In genomic region chr6:12012566-12013367, GRCh38 we compare ENCODE assay signal across 1 cellular context.
TF ChIP-seq lines count a peak whose summit lies in the region.

No MANE protein-coding gene starts in this region.

TF ChIP-seq in HEK293, 187 proteins besides CTCF, POLR2A, EP300 and RAD21 (continued from another document and continues in another):
- TF ChIP-seq REST (tag by site-specific recombination; IDR thresholded peaks at IDR 0.05) (no peak), ZNF473 (tag by site-specific recombination; IDR thresholded peaks at IDR 0.05) (no peak), ZNF585B (tag by site-specific recombination; IDR thresholded peaks at IDR 0.05) (no peak), ZFP37 (tag by site-specific recombination; IDR thresholded peaks at IDR 0.05) (0 out of 2 replicates have a peak, but pooled peaks have one; percentile 17), TRIM28 (IDR thresholded peaks at IDR 0.05; ENCODE audit: borderline replicate concordance, low read length) (no peak), PATZ1 (tag by site-specific recombination; IDR thresholded peaks at IDR 0.05) (peak; percentile 80), AEBP2 (tag by site-specific recombination; IDR thresholded peaks at IDR 0.05; ENCODE audit: borderline replicate concordance) (no peak), ZNF610 (tag by site-specific recombination; IDR thresholded peaks at IDR 0.05; ENCODE audit: borderline replicate concordance) (no peak), ZNF132 (tag by site-specific recombination; IDR thresholded peaks at IDR 0.05; ENCODE audit: borderline replicate concordance) (no peak), ZNF221 (tag by site-specific recombination; IDR thresholded peaks at IDR 0.05; ENCODE audit: borderline replicate concordance) (no peak), ZNF791 (tag by site-specific recombination; IDR thresholded peaks at IDR 0.05) (no peak), ZNF513 (tag by site-specific recombination; IDR thresholded peaks at IDR 0.05) (peak; percentile 67; the same call in 1 of the 2 replicates), ZNF658 (tag by site-specific recombination; IDR thresholded peaks at IDR 0.05) (no peak), SALL2 (tag by site-specific recombination; IDR thresholded peaks at IDR 0.05; ENCODE audit: borderline replicate concordance) (no peak), ZNF202 (tag by site-specific recombination; IDR thresholded peaks at IDR 0.05; ENCODE audit: borderline replicate concordance) (no peak), ZBTB7A (tag by site-specific recombination; IDR thresholded peaks at IDR 0.05; ENCODE audit: low read depth) (no peak), ZNF423 (tag by site-specific recombination; IDR thresholded peaks at IDR 0.05) (no peak), ZBTB11 (tag by site-specific recombination; conservative IDR thresholded peaks at IDR 0.05; ENCODE audit: low read depth) (no peak), ZNF621 (tag by site-specific recombination; IDR thresholded peaks at IDR 0.05) (no peak), ZNF140 (tag by site-specific recombination; IDR thresholded peaks at IDR 0.05) (no peak), GLI4 (tag by site-specific recombination; IDR thresholded peaks at IDR 0.05) (0 out of 2 replicates have a peak, but pooled peaks have one; percentile 24), HIC1 (tag by site-specific recombination; IDR thresholded peaks at IDR 0.05) (0 out of 2 replicates have a peak, but pooled peaks have one; percentile 21), WT1 (tag by site-specific recombination; IDR thresholded peaks at IDR 0.05) (peak; percentile 20; the same call in 1 of the 2 replicates), ZNF654 (tag by site-specific recombination; IDR thresholded peaks at IDR 0.05; ENCODE audit: low read depth) (no peak), ZNF155 (tag by site-specific recombination; IDR thresholded peaks at IDR 0.05) (no peak), ZFP69B (tag by site-specific recombination; IDR thresholded peaks at IDR 0.05) (no peak), ZSCAN5A (tag by site-specific recombination; IDR thresholded peaks at IDR 0.05) (no peak; the same call in 1 of the 2 replicates), ZNF514 (tag by site-specific recombination; IDR thresholded peaks at IDR 0.05) (0 out of 2 replicates have a peak, but pooled peaks have one; percentile 27), ZNF121 (tag by site-specific recombination; IDR thresholded peaks at IDR 0.05) (no peak), ZNF433 (tag by site-specific recombination; IDR thresholded peaks at IDR 0.05; ENCODE audit: low read depth) (no peak), SCRT2 (tag by site-specific recombination; IDR thresholded peaks at IDR 0.05) (no peak), ZEB2 (tag by site-specific recombination; IDR thresholded peaks at IDR 0.05) (peak; percentile 75), ZFP41 (tag by site-specific recombination; IDR thresholded peaks at IDR 0.05; ENCODE audit: borderline replicate concordance) (no peak), BCL11A (tag by site-specific recombination; IDR thresholded peaks at IDR 0.05; ENCODE audit: low read depth) (no peak), MYNN (tag by site-specific recombination; IDR thresholded peaks at IDR 0.05; ENCODE audit: borderline replicate concordance) (no peak), ZNF174 (tag by site-specific recombination; IDR thresholded peaks at IDR 0.05) (no peak), ZNF76 (tag by site-specific recombination; IDR thresholded peaks at IDR 0.05; ENCODE audit: borderline replicate concordance, low read depth) (peak; percentile 79), ZNF776 (tag by site-specific recombination; IDR thresholded peaks at IDR 0.05; ENCODE audit: borderline replicate concordance) (no peak), ZNF701 (tag by site-specific recombination; IDR thresholded peaks at IDR 0.05) (no peak), ZNF549 (tag by site-specific recombination; IDR thresholded peaks at IDR 0.05) (no peak), ZNF112 (tag by site-specific recombination; IDR thresholded peaks at IDR 0.05) (no peak), PRDM1 (tag by site-specific recombination; IDR thresholded peaks at IDR 0.05) (0 out of 2 replicates have a peak, but pooled peaks have one; percentile 11), ZNF394 (tag by site-specific recombination; IDR thresholded peaks at IDR 0.05; ENCODE audit: borderline replicate concordance) (no peak; the same call in 1 of the 2 replicates), ZNF362 (tag by site-specific recombination; IDR thresholded peaks at IDR 0.05) (no peak), GLIS1 (tag by site-specific recombination; IDR thresholded peaks at IDR 0.05) (peak; percentile 1; the same call in 1 of the 2 replicates), ZNF561 (tag by site-specific recombination; IDR thresholded peaks at IDR 0.05; ENCODE audit: borderline replicate concordance) (0 out of 2 replicates have a peak, but pooled peaks have one; percentile 40), SCRT1 (tag by site-specific recombination; IDR thresholded peaks at IDR 0.05; ENCODE audit: borderline replicate concordance) (no peak), ZNF211 (tag by site-specific recombination; IDR thresholded peaks at IDR 0.05; ENCODE audit: low read depth) (no peak), ZNF837 (tag by site-specific recombination; IDR thresholded peaks at IDR 0.05) (no peak)
